9 cellular contexts compared by ENCODE assay signal in the genomic region with DNA sequence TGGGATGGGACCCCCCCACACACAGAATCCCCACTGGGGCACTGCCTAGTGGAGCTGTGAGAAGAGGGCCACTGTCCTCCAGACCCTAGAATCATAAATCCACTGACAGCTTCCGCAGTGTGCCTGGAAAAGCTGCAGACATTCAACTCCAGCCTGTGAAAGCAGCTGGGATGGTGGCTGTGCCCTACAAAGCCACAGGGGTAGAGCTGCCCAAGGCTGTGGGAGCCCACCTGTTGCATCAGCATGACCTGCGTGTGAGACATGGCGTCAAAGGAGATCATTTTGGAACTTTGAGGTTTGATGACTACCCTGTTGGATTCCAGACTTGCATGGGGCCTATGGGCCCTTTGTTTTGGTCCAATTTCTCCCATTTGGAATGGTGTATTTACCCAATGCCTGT. TPM values are rescaled to one million over a fixed set of nuclear protein-coding genes. Genes with fewer than 3 reads are reported as not detected.
"Had no signal": no experiment of that assay in that cellular context is flagged by ENCODE, and none has a peak within 500 bp of the region (broad histone marks: within the 10 kb centered on the region; RNA-seq: fewer than 3 reads in every experiment).

No MANE protein-coding gene starts in this region.

- H3K4me1 ChIP-seq: HAP-1 had no signal

- H3K4me3 ChIP-seq: GM23248, HAP-1, K562 had no signal

- DNase-seq: GM23248, GOT3, H7, IMR-90, KG1 had no signal

- H3K9me3 ChIP-seq: HAP-1 had no signal

RNA-seq across cellular contexts. Expression of gene GIMD1, which starts 29.9 kb away (rescaled TPM):
- total RNA-seq: GM23248, H4, H7, HT-29, IMR-90, K562 had no signal
- polyA plus RNA-seq: GM23248, K562 had no signal
